In genomic region chr1:52907068-52907811, GRCh38 we compare ENCODE assay signal across 15 cellular contexts.
"Had no signal": no experiment of that assay in that cellular context is flagged by ENCODE, and none has a peak within 500 bp of the region (broad histone marks: within the 10 kb centered on the region; RNA-seq: fewer than 3 reads in every experiment).

No MANE protein-coding gene starts in this region.

- DNase-seq: activated CD4-positive, alpha-beta T cell treated with anti-CD3 and anti-CD28 coated beads, Interleukin-2, amount 10 ng/mL, durations not matched to agents 7 days and 5 days; activated CD8-positive, alpha-beta memory T cell treated with anti-CD3 and anti-CD28 coated beads, Interleukin-2, amount 50 U/mL, for 48 hours; aorta; dorsolateral prefrontal cortex; endodermal cell; hypothalamus; lower lobe of right lung; spleen; stimulated activated naive CD8-positive, alpha-beta T cell treated with anti-CD3 and anti-CD28 coated beads, Interleukin-15, amount 100 ng/mL, for 72 hours; T-helper 17 cell; upper lobe of right lung had no signal

- H3K9me3 ChIP-seq: lower lobe of right lung, psoas muscle, spleen, upper lobe of right lung had no signal

- H3K27ac ChIP-seq: dorsolateral prefrontal cortex, lower lobe of right lung, spleen, upper lobe of right lung had no signal

- H3K27me3 ChIP-seq: dorsolateral prefrontal cortex, upper lobe of right lung had no signal

- ATAC-seq: stimulated activated naive CD8-positive, alpha-beta T cell treated with anti-CD3 and anti-CD28 coated beads, Interleukin-15, amount 100 ng/mL, for 72 hours; T-helper 17 cell; upper lobe of right lung had no signal

- H3K4me3 Mint-ChIP-seq: activated CD4-positive, alpha-beta T cell treated with anti-CD3 and anti-CD28 coated beads, Interleukin-2, amount 10 ng/mL, durations not matched to agents 7 days and 5 days; endodermal cell; mesothelial cell of epicardium; neural crest cell; stimulated activated naive CD8-positive, alpha-beta T cell treated with anti-CD3 and anti-CD28 coated beads, Interleukin-15, amount 100 ng/mL, for 72 hours; T-helper 17 cell had no signal

- FAIRE-seq: TTC549 had no signal

- H3K27me3 Mint-ChIP-seq: activated CD4-positive, alpha-beta T cell treated with anti-CD3 and anti-CD28 coated beads, Interleukin-2, amount 10 ng/mL, durations not matched to agents 7 days and 5 days; stimulated activated naive CD8-positive, alpha-beta T cell treated with anti-CD3 and anti-CD28 coated beads, Interleukin-15, amount 100 ng/mL, for 72 hours; T-helper 17 cell had no signal

- H3K4me1 ChIP-seq: lower lobe of right lung, spleen, upper lobe of right lung had no signal

- H3K9me3 Mint-ChIP-seq: activated CD4-positive, alpha-beta T cell treated with anti-CD3 and anti-CD28 coated beads, Interleukin-2, amount 10 ng/mL, durations not matched to agents 7 days and 5 days; endodermal cell; mesothelial cell of epicardium; neural crest cell; stimulated activated naive CD8-positive, alpha-beta T cell treated with anti-CD3 and anti-CD28 coated beads, Interleukin-15, amount 100 ng/mL, for 72 hours had no signal

- H3K27ac Mint-ChIP-seq: activated CD4-positive, alpha-beta T cell treated with anti-CD3 and anti-CD28 coated beads, Interleukin-2, amount 10 ng/mL, durations not matched to agents 7 days and 5 days; mesothelial cell of epicardium; stimulated activated naive CD8-positive, alpha-beta T cell treated with anti-CD3 and anti-CD28 coated beads, Interleukin-15, amount 100 ng/mL, for 72 hours; T-helper 17 cell had no signal

- H3K4me3 ChIP-seq: dorsolateral prefrontal cortex, lower lobe of right lung, psoas muscle, spleen, upper lobe of right lung had no signal

- H3K4me1 Mint-ChIP-seq: activated CD4-positive, alpha-beta T cell treated with anti-CD3 and anti-CD28 coated beads, Interleukin-2, amount 10 ng/mL, durations not matched to agents 7 days and 5 days; mesothelial cell of epicardium had no signal
